Comparison of ENCODE assay signal across 1 cellular context in the genomic region with DNA sequence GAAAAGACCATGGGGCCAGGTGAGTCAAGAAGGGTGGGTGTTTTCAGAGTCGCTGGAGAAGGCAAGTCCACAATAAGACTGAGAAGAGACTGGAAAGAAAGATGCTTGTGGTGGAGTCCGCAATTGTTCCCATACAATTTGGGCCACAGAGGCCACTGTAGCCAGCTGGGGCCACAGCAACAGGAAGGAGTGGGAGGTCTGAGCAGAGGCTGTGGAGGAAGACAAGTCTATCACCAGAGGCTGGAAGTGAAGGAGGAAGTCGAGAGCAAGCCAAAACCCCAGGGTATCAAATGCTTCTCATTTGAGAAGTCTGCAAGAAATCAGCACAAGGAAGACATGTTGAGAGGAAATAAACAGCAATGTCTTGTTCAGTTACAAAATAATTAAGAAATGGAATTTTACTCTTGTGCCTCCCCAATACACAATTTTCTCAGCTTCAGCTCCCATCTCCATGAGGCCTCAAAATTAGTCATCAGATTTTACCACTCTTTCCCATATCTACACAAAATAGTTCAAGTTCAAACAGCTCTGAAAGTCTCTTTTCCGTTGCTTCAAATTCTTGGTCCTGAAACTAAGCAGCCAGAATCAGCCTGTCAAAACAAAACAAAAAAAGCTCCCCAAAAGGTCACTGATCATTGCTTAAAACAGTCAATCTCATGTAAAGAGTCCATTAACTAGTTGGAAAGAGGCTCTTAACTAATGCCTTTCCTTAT.
TF ChIP-seq lines count a peak whose summit lies in the region.

No MANE protein-coding gene starts in this region.

TF ChIP-seq in WTC11, 78 proteins besides CTCF, POLR2A, EP300 and RAD21 (continued from another document):
- TF ChIP-seq, protein P1, sequence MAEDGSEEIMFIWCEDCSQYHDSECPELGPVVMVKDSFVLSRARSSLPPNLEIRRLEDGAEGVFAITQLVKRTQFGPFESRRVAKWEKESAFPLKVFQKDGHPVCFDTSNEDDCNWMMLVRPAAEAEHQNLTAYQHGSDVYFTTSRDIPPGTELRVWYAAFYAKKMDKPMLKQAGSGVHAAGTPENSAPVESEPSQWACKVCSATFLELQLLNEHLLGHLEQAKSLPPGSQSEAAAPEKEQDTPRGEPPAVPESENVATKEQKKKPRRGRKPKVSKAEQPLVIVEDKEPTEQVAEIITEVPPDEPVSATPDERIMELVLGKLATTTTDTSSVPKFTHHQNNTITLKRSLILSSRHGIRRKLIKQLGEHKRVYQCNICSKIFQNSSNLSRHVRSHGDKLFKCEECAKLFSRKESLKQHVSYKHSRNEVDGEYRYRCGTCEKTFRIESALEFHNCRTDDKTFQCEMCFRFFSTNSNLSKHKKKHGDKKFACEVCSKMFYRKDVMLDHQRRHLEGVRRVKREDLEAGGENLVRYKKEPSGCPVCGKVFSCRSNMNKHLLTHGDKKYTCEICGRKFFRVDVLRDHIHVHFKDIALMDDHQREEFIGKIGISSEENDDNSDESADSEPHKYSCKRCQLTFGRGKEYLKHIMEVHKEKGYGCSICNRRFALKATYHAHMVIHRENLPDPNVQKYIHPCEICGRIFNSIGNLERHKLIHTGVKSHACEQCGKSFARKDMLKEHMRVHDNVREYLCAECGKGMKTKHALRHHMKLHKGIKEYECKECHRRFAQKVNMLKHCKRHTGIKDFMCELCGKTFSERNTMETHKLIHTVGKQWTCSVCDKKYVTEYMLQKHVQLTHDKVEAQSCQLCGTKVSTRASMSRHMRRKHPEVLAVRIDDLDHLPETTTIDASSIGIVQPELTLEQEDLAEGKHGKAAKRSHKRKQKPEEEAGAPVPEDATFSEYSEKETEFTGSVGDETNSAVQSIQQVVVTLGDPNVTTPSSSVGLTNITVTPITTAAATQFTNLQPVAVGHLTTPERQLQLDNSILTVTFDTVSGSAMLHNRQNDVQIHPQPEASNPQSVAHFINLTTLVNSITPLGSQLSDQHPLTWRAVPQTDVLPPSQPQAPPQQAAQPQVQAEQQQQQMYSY (CRISPR knock-in tag; IDR thresholded peaks at IDR 0.05): no peak
- TF ChIP-seq, protein P2, sequence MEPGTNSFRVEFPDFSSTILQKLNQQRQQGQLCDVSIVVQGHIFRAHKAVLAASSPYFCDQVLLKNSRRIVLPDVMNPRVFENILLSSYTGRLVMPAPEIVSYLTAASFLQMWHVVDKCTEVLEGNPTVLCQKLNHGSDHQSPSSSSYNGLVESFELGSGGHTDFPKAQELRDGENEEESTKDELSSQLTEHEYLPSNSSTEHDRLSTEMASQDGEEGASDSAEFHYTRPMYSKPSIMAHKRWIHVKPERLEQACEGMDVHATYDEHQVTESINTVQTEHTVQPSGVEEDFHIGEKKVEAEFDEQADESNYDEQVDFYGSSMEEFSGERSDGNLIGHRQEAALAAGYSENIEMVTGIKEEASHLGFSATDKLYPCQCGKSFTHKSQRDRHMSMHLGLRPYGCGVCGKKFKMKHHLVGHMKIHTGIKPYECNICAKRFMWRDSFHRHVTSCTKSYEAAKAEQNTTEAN (CRISPR knock-in tag; IDR thresholded peaks at IDR 0.05): no peak
- TF ChIP-seq E2F1 (CRISPR knock-in tag; IDR thresholded peaks at IDR 0.05): no peak
- no peak for TF ChIP-seq EMX1 (CRISPR knock-in tag; IDR thresholded peaks at IDR 0.05)
- no peak for TF ChIP-seq CREB1 (CRISPR knock-in tag; IDR thresholded peaks at IDR 0.05)
- TF ChIP-seq, protein P3, sequence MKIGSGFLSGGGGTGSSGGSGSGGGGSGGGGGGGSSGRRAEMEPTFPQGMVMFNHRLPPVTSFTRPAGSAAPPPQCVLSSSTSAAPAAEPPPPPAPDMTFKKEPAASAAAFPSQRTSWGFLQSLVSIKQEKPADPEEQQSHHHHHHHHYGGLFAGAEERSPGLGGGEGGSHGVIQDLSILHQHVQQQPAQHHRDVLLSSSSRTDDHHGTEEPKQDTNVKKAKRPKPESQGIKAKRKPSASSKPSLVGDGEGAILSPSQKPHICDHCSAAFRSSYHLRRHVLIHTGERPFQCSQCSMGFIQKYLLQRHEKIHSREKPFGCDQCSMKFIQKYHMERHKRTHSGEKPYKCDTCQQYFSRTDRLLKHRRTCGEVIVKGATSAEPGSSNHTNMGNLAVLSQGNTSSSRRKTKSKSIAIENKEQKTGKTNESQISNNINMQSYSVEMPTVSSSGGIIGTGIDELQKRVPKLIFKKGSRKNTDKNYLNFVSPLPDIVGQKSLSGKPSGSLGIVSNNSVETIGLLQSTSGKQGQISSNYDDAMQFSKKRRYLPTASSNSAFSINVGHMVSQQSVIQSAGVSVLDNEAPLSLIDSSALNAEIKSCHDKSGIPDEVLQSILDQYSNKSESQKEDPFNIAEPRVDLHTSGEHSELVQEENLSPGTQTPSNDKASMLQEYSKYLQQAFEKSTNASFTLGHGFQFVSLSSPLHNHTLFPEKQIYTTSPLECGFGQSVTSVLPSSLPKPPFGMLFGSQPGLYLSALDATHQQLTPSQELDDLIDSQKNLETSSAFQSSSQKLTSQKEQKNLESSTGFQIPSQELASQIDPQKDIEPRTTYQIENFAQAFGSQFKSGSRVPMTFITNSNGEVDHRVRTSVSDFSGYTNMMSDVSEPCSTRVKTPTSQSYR (CRISPR knock-in tag; IDR thresholded peaks at IDR 0.05): no peak
- TF ChIP-seq AR (CRISPR knock-in tag; IDR thresholded peaks at IDR 0.05): no peak
- TF ChIP-seq ZSCAN18 (CRISPR knock-in tag; IDR thresholded peaks at IDR 0.05): no peak
